24 cellular contexts compared by ENCODE assay signal in genomic region chr1:160090760-160091159, GRCh38. TPM values are rescaled to one million over a fixed set of nuclear protein-coding genes. Genes with fewer than 3 reads are reported as not detected.
A peak's percentile ranks its signal among the peaks of the same experiment; 100 is the strongest.
DNase-seq lines count a peak whose midpoint lies in the region; ATAC-seq and TF ChIP-seq lines count a peak whose summit lies in the region.
"Had no signal": no experiment of that assay in that cellular context is flagged by ENCODE, and none has a peak within 500 bp of the region (broad histone marks: within the 10 kb centered on the region; RNA-seq: fewer than 3 reads in every experiment).

No MANE protein-coding gene starts in this region.

- no peak overlapping the region for H3K4me2 ChIP-seq in trophoblast cell (ENCODE audit: low read length)

- ATAC-seq in Right ventricle myocardium inferior = no peak
- ATAC-seq in heart right ventricle = no peak

- TF ChIP-seq CTCF in heart right ventricle (IDR thresholded peaks at IDR 0.05) = no peak

- H3K4me3 ChIP-seq in heart right ventricle (no peak overlapping the region), trophoblast cell (ENCODE audit: low read depth, low read length) (no peak overlapping the region)
- H3K4me3 ChIP-seq: MG63, SK-N-MC had no signal

- H3K4me3 Mint-ChIP-seq in activated CD4-positive, alpha-beta memory T cell treated with anti-CD3 and anti-CD28 coated beads, Interleukin-2, amount 10 ng/mL, durations not matched to agents 7 days and 5 days = no peak overlapping the region
- H3K4me3 Mint-ChIP-seq: CD4-positive, alpha-beta memory T cell had no signal

- no peaks in the 10 kb centered on the region for H3K79me2 ChIP-seq in trophoblast cell (ENCODE audit: control insufficient read depth, insufficient read depth, low read length, poor library complexity)

- H2BK120ac ChIP-seq in trophoblast cell (ENCODE audit: insufficient read depth, low read length, poor library complexity) = no peak overlapping the region

- H3K4ac ChIP-seq in trophoblast cell (ENCODE audit: low read depth, low read length) = no peak overlapping the region

- H3K18ac ChIP-seq in trophoblast cell (ENCODE audit: low read length) = no peak overlapping the region

- no peaks in the 10 kb centered on the region for H3K9me3 ChIP-seq in heart right ventricle
- peaks cover 5% of the 10 kb centered on the region for H3K9me3 ChIP-seq in trophoblast cell (ENCODE audit: insufficient read depth, low read depth, low read length)
- H3K9me3 ChIP-seq: Caco-2, MG63 had no signal

- H3K27ac ChIP-seq in heart right ventricle (no peak overlapping the region), cingulate gyrus (ENCODE audit: low read depth, low read length) (peak overlapping the region; percentile 83), trophoblast cell (ENCODE audit: low read depth, low read length) (no peak overlapping the region)
- H3K27ac ChIP-seq: SK-N-MC had no signal

- H3K27me3 ChIP-seq in heart right ventricle = no peaks in the 10 kb centered on the region
- no peaks in the 10 kb centered on the region for H3K27me3 ChIP-seq in trophoblast cell (ENCODE audit: insufficient read depth, low read length)
- H3K27me3 ChIP-seq: MG63 had no signal

- no peaks in the 10 kb centered on the region for H3K79me1 ChIP-seq in trophoblast cell (ENCODE audit: low read length)

- H2AK5ac ChIP-seq in trophoblast cell (ENCODE audit: low read length) = no peak overlapping the region

- no peak overlapping the region for H4K8ac ChIP-seq in trophoblast cell (ENCODE audit: low read depth, low read length)

- H2BK12ac ChIP-seq in trophoblast cell (ENCODE audit: low read length) = no peak overlapping the region

- DNase-seq in Right ventricle myocardium inferior (ENCODE audit: missing footprints) = peak; percentile 22
- no peak for DNase-seq in heart right ventricle
- peak; percentile 92 to 95 for DNase-seq in trophoblast cell
- no peak for DNase-seq in D341Med (ENCODE audit: low spot score)
- no peak for DNase-seq in activated CD4-positive, alpha-beta memory T cell treated with anti-CD3 and anti-CD28 coated beads, Interleukin-2, amount 10 ng/mL, durations not matched to agents 7 days and 5 days
- DNase-seq in amniotic stem cell (lab: John Stamatoyannopoulos, UW) = no peak
- DNase-seq: Caco-2; CD4-positive, alpha-beta memory T cell; GF-D8; H7; Kasumi-1; MG63; NCI-H1417; NCI-H1694 treated with DMSO at 0.1 percent for 48 hours; NCI-H2081 treated with DMSO at 0.1 percent for 48 hours; NCI-H2171 treated with DMSO at 0.1 percent for 48 hours; NCI-H526 treated with DMSO at 0.1 percent for 48 hours; SHP77 had no signal

- POLR2A ChIA-PET in activated CD4-positive, alpha-beta memory T cell treated with anti-CD3 and anti-CD28 coated beads, Interleukin-2, amount 10 ng/mL, durations not matched to agents 7 days and 5 days (lab: Charles Lee) = no interaction called here

- H2BK5ac ChIP-seq in trophoblast cell (ENCODE audit: low read depth, low read length, poor library complexity) = no peak overlapping the region

- no peak overlapping the region for H4K91ac ChIP-seq in trophoblast cell (ENCODE audit: low read depth, low read length)

- H3K9ac ChIP-seq in trophoblast cell (ENCODE audit: low read length) = no peak overlapping the region

- H3K4me1 Mint-ChIP-seq in activated CD4-positive, alpha-beta memory T cell treated with anti-CD3 and anti-CD28 coated beads, Interleukin-2, amount 10 ng/mL, durations not matched to agents 7 days and 5 days = peaks cover 4% of the 10 kb centered on the region

- CTCF ChIA-PET in activated CD4-positive, alpha-beta memory T cell treated with anti-CD3 and anti-CD28 coated beads, Interleukin-2, amount 10 ng/mL, durations not matched to agents 7 days and 5 days (lab: Charles Lee) = interaction anchor here (1.0 kb wide), 1 partner anchor 151 kb away, joined by 6 read pairs; no protein-coding TSS in a partner anchor

- H3K36me3 ChIP-seq in heart right ventricle (peaks cover 0 to 62% (median 11%) of the 10 kb centered on the region in 9 donors), trophoblast cell (ENCODE audit: control insufficient read depth in 1 of 2, insufficient read depth in 2 of 2, low read length in 2 of 2) (peaks cover 0 to 6% of the 10 kb centered on the region in 2 experiments)
- H3K36me3 ChIP-seq: MG63 had no signal

- intact Hi-C loops in Right ventricle myocardium inferior (cut with DNase I) = no loop called here
- intact Hi-C loops in heart right ventricle (cut with DNase I) = loop anchor here in 2 of 10 donors (10.0 kb wide), 2 partner anchors 164 to 284 kb away; no protein-coding TSS in a partner anchor

- H3K27ac Mint-ChIP-seq in activated CD4-positive, alpha-beta memory T cell treated with anti-CD3 and anti-CD28 coated beads, Interleukin-2, amount 10 ng/mL, durations not matched to agents 7 days and 5 days = no peak overlapping the region

- no peaks in the 10 kb centered on the region for H3K27me3 Mint-ChIP-seq in activated CD4-positive, alpha-beta memory T cell treated with anti-CD3 and anti-CD28 coated beads, Interleukin-2, amount 10 ng/mL, durations not matched to agents 7 days and 5 days
- H3K27me3 Mint-ChIP-seq: CD4-positive, alpha-beta memory T cell had no signal

- peaks cover 3% of the 10 kb centered on the region for H3K36me3 Mint-ChIP-seq in activated CD4-positive, alpha-beta memory T cell treated with anti-CD3 and anti-CD28 coated beads, Interleukin-2, amount 10 ng/mL, durations not matched to agents 7 days and 5 days (ENCODE audit: low read depth)

- no peak overlapping the region for H2AFZ ChIP-seq in trophoblast cell (ENCODE audit: insufficient read depth, low read length, poor library complexity)

- H3K4me1 ChIP-seq in heart right ventricle (peaks cover 0 to 8% (median 0%) of the 10 kb centered on the region in 9 donors), trophoblast cell (ENCODE audit: control insufficient read depth in 1 of 2, insufficient read depth in 2 of 2, low read length in 2 of 2) (peaks cover 5 to 7% of the 10 kb centered on the region in 2 experiments)
- H3K4me1 ChIP-seq: Caco-2 had no signal

- WGBS in heart right ventricle, 2 donors = 84 to 89% methylated on average over 4 of the region's 4 CpGs
- WGBS in trophoblast cell (ENCODE audit: extremely low coverage, insufficient coverage, insufficient read length) = no CpG with 5 or more reads among the region's 4 CpGs

- no peaks in the 10 kb centered on the region for H3K9me3 Mint-ChIP-seq in activated CD4-positive, alpha-beta memory T cell treated with anti-CD3 and anti-CD28 coated beads, Interleukin-2, amount 10 ng/mL, durations not matched to agents 7 days and 5 days
- H3K9me3 Mint-ChIP-seq: CD4-positive, alpha-beta memory T cell had no signal

- no peak overlapping the region for H3K14ac ChIP-seq in trophoblast cell (ENCODE audit: low read length)

- H4K12ac ChIP-seq in trophoblast cell (ENCODE audit: low read depth, low read length) = no peak overlapping the region

- no peak overlapping the region for H3K23ac ChIP-seq in trophoblast cell (ENCODE audit: low read length)

RNA-seq across cellular contexts. Expression of gene IGSF8, which starts 7.7 kb away (rescaled TPM):
- total RNA-seq in Right ventricle myocardium inferior (21.9 TPM), heart right ventricle (10 to 100 TPM; 17.0 to 42.2 (median 20.6) TPM)
- 10 to 100 TPM; 13.4 to 27.1 TPM for polyA plus RNA-seq in heart right ventricle
- polyA plus RNA-seq in trophoblast cell (2013) = 15.2 and 17.0 TPM in 2 replicates
- 10 to 100 TPM; 30.5 to 31.6 TPM for total RNA-seq in activated CD4-positive, alpha-beta memory T cell treated with anti-CD3 and anti-CD28 coated beads, Interleukin-2, amount 10 ng/mL, durations not matched to agents 7 days and 5 days

RNA-seq across cellular contexts. Expression of gene KCNJ9, which starts 9.4 kb away (rescaled TPM):
- total RNA-seq in Right ventricle myocardium inferior = not detected
- under 1 TPM in 3 of 10 donors, not detected in 7; 0.06 to 0.09 (median 0.07) TPM for total RNA-seq in heart right ventricle
- under 1 TPM in 1 of 2 donors, not detected in 1; 0.01 TPM for polyA plus RNA-seq in heart right ventricle
- not detected in 2 replicates for polyA plus RNA-seq in trophoblast cell (2013)
- total RNA-seq in activated CD4-positive, alpha-beta memory T cell treated with anti-CD3 and anti-CD28 coated beads, Interleukin-2, amount 10 ng/mL, durations not matched to agents 7 days and 5 days = not detected
- total RNA-seq: A673; Caco-2; CD4-positive, alpha-beta memory T cell; Daoy; H7; RPMI7951 had no signal
- polyA plus RNA-seq: BJ; CD4-positive, alpha-beta memory T cell had no signal

RNA-seq across cellular contexts. Expression of gene KCNJ10, which starts 20.8 kb away (rescaled TPM):
- total RNA-seq in Right ventricle myocardium inferior = not detected
- total RNA-seq in heart right ventricle = 1 to 10 TPM in 1 of 10 donors, not detected in 9; 1.9 TPM
- under 1 TPM in 1 of 2 donors, not detected in 1; 0.09 TPM for polyA plus RNA-seq in heart right ventricle
- polyA plus RNA-seq in trophoblast cell (2013) = 0.08 and 0.14 TPM in 2 replicates
- total RNA-seq in activated CD4-positive, alpha-beta memory T cell treated with anti-CD3 and anti-CD28 coated beads, Interleukin-2, amount 10 ng/mL, durations not matched to agents 7 days and 5 days = not detected
- total RNA-seq: A673; CD4-positive, alpha-beta memory T cell; H7 had no signal
- polyA plus RNA-seq: BJ had no signal

RNA-seq across cellular contexts. Expression of gene ATP1A2, which starts 24.8 kb away (rescaled TPM):
- total RNA-seq in Right ventricle myocardium inferior = 209 TPM
- total RNA-seq in heart right ventricle = 100 to 1,000 TPM; 108 to 342 (median 207) TPM
- polyA plus RNA-seq in heart right ventricle = 10 to 100 TPM; 14.2 to 83.8 TPM
- polyA plus RNA-seq in trophoblast cell (2013) = not detected in 2 replicates
- total RNA-seq in activated CD4-positive, alpha-beta memory T cell treated with anti-CD3 and anti-CD28 coated beads, Interleukin-2, amount 10 ng/mL, durations not matched to agents 7 days and 5 days = not detected
- total RNA-seq: A673; CD4-positive, alpha-beta memory T cell; Daoy; RPMI7951 had no signal
- polyA plus RNA-seq: CD4-positive, alpha-beta memory T cell had no signal

RNA-seq across cellular contexts. Expression of gene PIGM, which starts 59.0 kb away (rescaled TPM):
- total RNA-seq in Right ventricle myocardium inferior (2.4 TPM), heart right ventricle (1 to 10 TPM; 2.0 to 3.0 (median 2.5) TPM)
- 1 to 10 TPM; 1.5 to 2.3 TPM for polyA plus RNA-seq in heart right ventricle
- 3.1 and 3.4 TPM in 2 replicates for polyA plus RNA-seq in trophoblast cell (2013)
- 1 to 10 TPM; 5.2 to 5.7 TPM for total RNA-seq in activated CD4-positive, alpha-beta memory T cell treated with anti-CD3 and anti-CD28 coated beads, Interleukin-2, amount 10 ng/mL, durations not matched to agents 7 days and 5 days

Comparison
In these comparisons a context has a peak if more than half of its experiments do, and no peak if none do; other contexts are left out.
1. DNase-seq: peak in Right ventricle myocardium inferior (single experiment) and trophoblast cell (2 of 2); none in heart right ventricle (0 of 2), D341Med (single experiment), activated CD4-positive, alpha-beta memory T cell treated with anti-CD3 and anti-CD28 coated beads, Interleukin-2, amount 10 ng/mL, durations not matched to agents 7 days and 5 days (single experiment) and amniotic stem cell (single experiment).